In genomic region chr1:19011832-19012231, GRCh38 we compare ENCODE assay signal across 7 cellular contexts. TPM values are rescaled to one million over a fixed set of nuclear protein-coding genes. Genes with fewer than 3 reads are reported as not detected.
DNase-seq lines count a peak whose midpoint lies in the region; ATAC-seq and TF ChIP-seq lines count a peak whose summit lies in the region.

No MANE protein-coding gene starts in this region.

- DNase-seq in HEK293T (ENCODE audit: extremely low spot score) (peak; percentile 5), iris pigment epithelial cell (ENCODE audit: low read depth) (peak; percentile 20), mucosa of gallbladder (ENCODE audit: low spot score) (no peak), AML-193 (lab: John Stamatoyannopoulos, UW) (no peak)
- peak; percentile 23 for DNase-seq in stimulated activated CD8-positive, alpha-beta memory T cell treated with anti-CD3 and anti-CD28 coated beads, Interleukin-4, amount 100 ng/mL, for 48 hours

- POLR2A ChIA-PET in HEK293T (lab: Yijun Ruan, JAX), result interaction anchor here (0.7 kb wide), 1 partner anchor 109 kb away, joined by 3 read pairs; the partner anchor contains the start of gene ALDH4A1

- no peak for ATAC-seq in HG02571 (IDR thresholded peaks at IDR 0.05; ENCODE audit: unreplicated experiment)

- H3K27ac ChIP-seq in VCaP, result peak overlapping the region; percentile 91

- no peak for TF ChIP-seq CTCF in VCaP (conservative IDR thresholded peaks at IDR 0.05)

- CTCF ChIA-PET in HEK293T (lab: Yijun Ruan, JAX), result interaction anchor here (0.6 to 1.8 kb wide), 2 partner anchors 50 to 105 kb away, joined by 4 to 5 read pairs; no protein-coding TSS in a partner anchor

TF ChIP-seq in HEK293T, 16 proteins besides CTCF, POLR2A, EP300 and RAD21:
- TF ChIP-seq LEF1 (IDR thresholded peaks at IDR 0.05; ENCODE audit: borderline replicate concordance) (no peak), PKNOX1 (IDR thresholded peaks at IDR 0.05) (no peak), ZNF384 (IDR thresholded peaks at IDR 0.05) (no peak), SP1 (IDR thresholded peaks at IDR 0.05) (no peak), FOXK2 (IDR thresholded peaks at IDR 0.05) (no peak), TARDBP (IDR thresholded peaks at IDR 0.05) (no peak), ARNT (IDR thresholded peaks at IDR 0.05) (no peak), SUZ12 (IDR thresholded peaks at IDR 0.05) (no peak), NFRKB (IDR thresholded peaks at IDR 0.05) (no peak)
TF ChIP-seq in HEK293T: peak in this region for 0.

RNA-seq across cellular contexts. Expression of gene IFFO2, which starts 55.4 kb away (rescaled TPM):
- 12.2 TPM for total RNA-seq in mucosa of gallbladder

Comparison
In these comparisons a context has a peak if more than half of its experiments do, and no peak if none do; other contexts are left out.
1. DNase-seq: peak in HEK293T (single experiment), iris pigment epithelial cell (single experiment) and stimulated activated CD8-positive, alpha-beta memory T cell treated with anti-CD3 and anti-CD28 coated beads, Interleukin-4, amount 100 ng/mL, for 48 hours (single experiment); none in mucosa of gallbladder (single experiment) and AML-193 (0 of 2).